In genomic region chr6:119586250-119586882, GRCh38 we compare ENCODE assay signal across 13 cellular contexts.
DNase-seq lines count a peak whose midpoint lies in the region; ATAC-seq, FAIRE-seq and TF ChIP-seq lines count a peak whose summit lies in the region.
"Had no signal": no experiment of that assay in that cellular context is flagged by ENCODE, and none has a peak within 500 bp of the region (broad histone marks: within the 10 kb centered on the region; RNA-seq: fewer than 3 reads in every experiment).

No MANE protein-coding gene starts in this region.

- peak; percentile 1 for TF ChIP-seq CTCF in GM10266 (IDR thresholded peaks at IDR 0.05; ENCODE audit: control insufficient read depth, insufficient read depth, low read depth, missing control alignments)

- DNase-seq in GM10266 (ENCODE audit: extremely low spot score) (peak; percentile 14), RKO (ENCODE audit: low spot score) (no peak), frontal cortex (ENCODE audit: low spot score in 2 of 2) (no peak), HT-29 (ENCODE audit: low spot score) (no peak)
- no peak for DNase-seq in activated CD4-positive, alpha-beta T cell treated with anti-CD3 and anti-CD28 coated beads, Interleukin-2, amount 10 ng/mL, durations not matched to agents 7 days and 5 days
- DNase-seq: activated CD8-positive, alpha-beta memory T cell treated with anti-CD3 and anti-CD28 coated beads, Interleukin-2, amount 50 U/mL, for 4 hours; esophagus squamous epithelium; kidney; NCI-H446 had no signal

- CTCF ChIA-PET in activated CD4-positive, alpha-beta T cell treated with anti-CD3 and anti-CD28 coated beads, Interleukin-2, amount 10 ng/mL, durations not matched to agents 7 days and 5 days (lab: Charles Lee), result no interaction called here

- POLR2A ChIA-PET in activated CD4-positive, alpha-beta T cell treated with anti-CD3 and anti-CD28 coated beads, Interleukin-2, amount 10 ng/mL, durations not matched to agents 7 days and 5 days (lab: Charles Lee), result no interaction called here

- H3K4me1 Mint-ChIP-seq in activated CD4-positive, alpha-beta T cell treated with anti-CD3 and anti-CD28 coated beads, Interleukin-2, amount 10 ng/mL, durations not matched to agents 7 days and 5 days, result no peaks in the 10 kb centered on the region

- H3K4me3 Mint-ChIP-seq in activated CD4-positive, alpha-beta T cell treated with anti-CD3 and anti-CD28 coated beads, Interleukin-2, amount 10 ng/mL, durations not matched to agents 7 days and 5 days, result no peak overlapping the region

- no peaks in the 10 kb centered on the region for H3K9me3 Mint-ChIP-seq in activated CD4-positive, alpha-beta T cell treated with anti-CD3 and anti-CD28 coated beads, Interleukin-2, amount 10 ng/mL, durations not matched to agents 7 days and 5 days

- peaks cover 11% of the 10 kb centered on the region for H3K27me3 Mint-ChIP-seq in activated CD4-positive, alpha-beta T cell treated with anti-CD3 and anti-CD28 coated beads, Interleukin-2, amount 10 ng/mL, durations not matched to agents 7 days and 5 days

- H3K27ac Mint-ChIP-seq in activated CD4-positive, alpha-beta T cell treated with anti-CD3 and anti-CD28 coated beads, Interleukin-2, amount 10 ng/mL, durations not matched to agents 7 days and 5 days, result no peak overlapping the region

- no peak for FAIRE-seq in frontal cortex (lab: Jason Lieb, UNC)
- FAIRE-seq: G401.6, kidney had no signal

- peak; percentile 97 for ATAC-seq in GM19351 (IDR thresholded peaks at IDR 0.05; ENCODE audit: unreplicated experiment)
- ATAC-seq in HG02763 (IDR thresholded peaks at IDR 0.05; ENCODE audit: unreplicated experiment), result peak; percentile 98
- ATAC-seq in HG03565 (IDR thresholded peaks at IDR 0.05; ENCODE audit: unreplicated experiment), result peak; percentile 94

- H3K36me3 Mint-ChIP-seq in activated CD4-positive, alpha-beta T cell treated with anti-CD3 and anti-CD28 coated beads, Interleukin-2, amount 10 ng/mL, durations not matched to agents 7 days and 5 days (ENCODE audit: low read depth), result no peaks in the 10 kb centered on the region
